ENCODE assay signal across 25 cellular contexts in genomic region chr17:80510132-80510531, GRCh38. TPM values are rescaled to one million over a fixed set of nuclear protein-coding genes. Genes with fewer than 3 reads are reported as not detected.
"Had no signal": no experiment of that assay in that cellular context is flagged by ENCODE, and none has a peak within 500 bp of the region (broad histone marks: within the 10 kb centered on the region; RNA-seq: fewer than 3 reads in every experiment).

No MANE protein-coding gene starts in this region.

- H3K27ac Mint-ChIP-seq: dendritic cell treated with granulocyte-macrophage colony-stimulating factor and Interleukin-4, amounts not matched to agents 40 ng/mL and 50 ng/mL, for 4 days; effector memory CD8-positive, alpha-beta T cell; endodermal cell; immature natural killer cell; mesothelial cell of epicardium had no signal

- H3K4me3 ChIP-seq: colonic mucosa, gastroesophageal sphincter, heart left ventricle, hepatocyte, left lung, lower lobe of right lung, mucosa of descending colon had no signal

- H3K9me3 Mint-ChIP-seq: dendritic cell treated with granulocyte-macrophage colony-stimulating factor and Interleukin-4, amounts not matched to agents 40 ng/mL and 50 ng/mL, for 4 days; effector memory CD8-positive, alpha-beta T cell; endodermal cell; immature natural killer cell; mesothelial cell of epicardium had no signal

- H3K36me3 Mint-ChIP-seq: immature natural killer cell, mesothelial cell of epicardium had no signal

- ATAC-seq: effector memory CD8-positive, alpha-beta T cell; esophagus mucosa; foreskin keratinocyte; gastroesophageal sphincter; left lung; left ventricle myocardium superior; mucosa of descending colon had no signal

- H3K4me2 ChIP-seq: hepatocyte had no signal

- H3K4me3 Mint-ChIP-seq: dendritic cell treated with granulocyte-macrophage colony-stimulating factor and Interleukin-4, amounts not matched to agents 40 ng/mL and 50 ng/mL, for 4 days; effector memory CD8-positive, alpha-beta T cell; endodermal cell; immature natural killer cell; mesothelial cell of epicardium had no signal

- H3K27me3 ChIP-seq: colonic mucosa had no signal

- H3K4me1 ChIP-seq: colonic mucosa, foreskin keratinocyte, gastroesophageal sphincter, left lung, lower lobe of right lung had no signal

- H2AFZ ChIP-seq: hepatocyte had no signal

- H3K9me3 ChIP-seq: colonic mucosa, gastroesophageal sphincter, heart left ventricle, left lung, lower lobe of right lung, mucosa of descending colon had no signal

- H3K27ac ChIP-seq: colonic mucosa, epithelial cell of prostate, foreskin keratinocyte, gastroesophageal sphincter, heart left ventricle, hepatocyte, left lung, lower lobe of right lung had no signal

- H3K4me1 Mint-ChIP-seq: endodermal cell, immature natural killer cell, mesothelial cell of epicardium had no signal

- H3K79me2 ChIP-seq: hepatocyte had no signal

- DNase-seq: colonic mucosa; cortex of kidney; effector CD8-positive, alpha-beta T cell; effector memory CD8-positive, alpha-beta T cell; endodermal cell; erythroblast; foreskin keratinocyte; heart left ventricle; hypothalamus; immature natural killer cell; islet precursor cell; kidney; kidney glomerular epithelial cell; left lung; left ventricle myocardium superior; lower lobe of right lung; mesenchymal stem cell; mucosa of descending colon had no signal

- H3K36me3 ChIP-seq: colonic mucosa, gastroesophageal sphincter, heart left ventricle, left lung, lower lobe of right lung had no signal

RNA-seq across cellular contexts. Expression of gene NPTX1, which starts 33.7 kb away (rescaled TPM):
- total RNA-seq: esophagus mucosa, left ventricle myocardium superior, mesenteric fat pad had no signal
- polyA plus RNA-seq: foreskin keratinocyte had no signal
